In genomic region chr1:155051342-155051776, GRCh38 we compare ENCODE assay signal across 9 cellular contexts. TPM values are rescaled to one million over a fixed set of nuclear protein-coding genes. Genes with fewer than 3 reads are reported as not detected.
DNase-seq lines count a peak whose midpoint lies in the region; ATAC-seq, FAIRE-seq and TF ChIP-seq lines count a peak whose summit lies in the region.
"Had no signal": no experiment of that assay in that cellular context is flagged by ENCODE, and none has a peak within 500 bp of the region (broad histone marks: within the 10 kb centered on the region; RNA-seq: fewer than 3 reads in every experiment).

No MANE protein-coding gene starts in this region.

- H4K20me1 ChIP-seq in DOHH2 (ENCODE audit: control insufficient read depth, insufficient read depth, low read depth, low read length) (no peaks in the 10 kb centered on the region), GM12878 (ENCODE audit: control insufficient read depth, insufficient read depth) (no peaks in the 10 kb centered on the region)

- peak; percentile 17 for ATAC-seq in HG03159 (IDR thresholded peaks at IDR 0.05; ENCODE audit: unreplicated experiment)
- ATAC-seq in GM12878 = peak; percentile 6; the same call in 2 of the 3 replicates
- ATAC-seq in HG03097 (IDR thresholded peaks at IDR 0.05; ENCODE audit: low FRiP score, unreplicated experiment) = no peak

- no peak for DNase-seq in GM12878 (ENCODE audit: low read depth, low spot score)
- no peak for DNase-seq in transverse colon
- DNase-seq in HCEC 1CT = no peak
- no peak for DNase-seq in DMS53 treated with DMSO at 0.1 percent for 48 hours (lab: John Stamatoyannopoulos, UW; ENCODE audit: unreplicated experiment)

- no peak for TF ChIP-seq POLR2A in GM12878 (IDR thresholded peaks at IDR 0.05; ENCODE audit: low read depth, low read length)
- TF ChIP-seq POLR2A in transverse colon (IDR thresholded peaks at IDR 0.05) = peak; percentile 39

- H3K79me2 ChIP-seq in DOHH2 (ENCODE audit: control insufficient read depth, low read length) = peaks cover 8% of the 10 kb centered on the region
- H3K79me2 ChIP-seq in GM12878 (ENCODE audit: control insufficient read depth, insufficient read depth, low read length) = no peaks in the 10 kb centered on the region; the same call in 1 of the 2 replicates

- TF ChIP-seq RAD21 in GM12878 (IDR thresholded peaks at IDR 0.05; ENCODE audit: insufficient read depth, low read depth, low read length) (no peak), liver (IDR thresholded peaks at IDR 0.05) (no peak)

- H3K4me3 ChIP-seq in DOHH2 (ENCODE audit: low read length) (peak overlapping the region; percentile 81), GM12878 (peak overlapping the region; percentile 91), liver (ENCODE audit: low read depth in 1 of 3, low read length in 3 of 3) (peak overlapping the region; percentile 12 to 75 (median 67)), transverse colon (peak overlapping the region; percentile 53 to 72 (median 63))

- RAD21 ChIA-PET in GM12878 (lab: Charles Lee; ENCODE audit: unreplicated experiment) = interaction anchor here (0.5 to 2.7 kb wide), 15 partner anchors 8 to 1372 kb away, joined by 3 to 16 read pairs (median 4); partner anchors contain the start of genes PBXIP1 and PYGO2

- FAIRE-seq in GM12878 (lab: Jason Lieb, UNC) = no peak

- intact Hi-C loops in GM12878 (cut with micrococcal nuclease; ENCODE audit: unreplicated experiment) = no loop called here
- intact Hi-C loops in transverse colon (cut with DNase I; ENCODE audit: low total_unique reads) = no loop called here

- no peaks in the 10 kb centered on the region for H3K27me3 ChIP-seq in DOHH2 (ENCODE audit: control insufficient read depth, low read length)
- H3K27me3 ChIP-seq in GM12878 (replicated peaks in 1 of 2; ENCODE audit: control insufficient read depth in 2 of 2, insufficient read depth in 2 of 2, low read length in 1 of 2) = no peaks in the 10 kb centered on the region
- no peaks in the 10 kb centered on the region for H3K27me3 ChIP-seq in liver (ENCODE audit: control insufficient read depth in 4 of 4, insufficient read depth in 4 of 4, low read length in 3 of 4)
- no peaks in the 10 kb centered on the region for H3K27me3 ChIP-seq in transverse colon

- BruUV-seq in GM12878 (replicated peaks; lab: Mats Ljungman, UMichigan) = no TSS peak

- no peaks in the 10 kb centered on the region for H3K9me3 ChIP-seq in DOHH2 (ENCODE audit: control insufficient read depth, insufficient read depth, low read length)
- no peaks in the 10 kb centered on the region for H3K9me3 ChIP-seq in GM12878 (replicated peaks; ENCODE audit: control insufficient read depth, insufficient read depth, low read length)
- H3K9me3 ChIP-seq in liver (ENCODE audit: control insufficient read depth in 4 of 4, low read length in 3 of 4) = no peaks in the 10 kb centered on the region
- no peaks in the 10 kb centered on the region for H3K9me3 ChIP-seq in transverse colon

- in situ Hi-C loops in GM12878 (cut with MboI) = no loop called here
- in situ Hi-C loops in transverse colon (cut with MboI; ENCODE audit: low pct_ligation_motif_present in 1 of 4, low pct_unique_long_range_greater_than_20kb in 1 of 4, low sequenced_read_pairs in 3 of 4) = loop anchor here in 3 of 4 donors (25.0 kb wide), 1 partner anchor 89 kb away; the partner anchor contains the start of genes CKS1B (in 3 of the 3), PBXIP1 (in 3 of the 3), PYGO2 (in 3 of the 3) and SHC1 (in 3 of the 3)

- WGBS in GM12878 (ENCODE audit: insufficient coverage, insufficient replicate concordance, low lambda C conversion rate, missing lambda C conversion rate) = under 1% methylated on average over 29 of the region's 31 CpGs
- under 1% methylated on average over 31 of the region's 31 CpGs for WGBS in liver
- WGBS in transverse colon (ENCODE audit: low coverage in 1 of 2), 2 donors = 1% methylated on average over 24 of the region's 31 CpGs; no CpG with 5 or more reads in 1 of the 2 donors

- H3K4me2 ChIP-seq in DOHH2 (ENCODE audit: low read length) = peak overlapping the region; percentile 93
- peak overlapping the region; percentile 96 for H3K4me2 ChIP-seq in GM12878 (ENCODE audit: control insufficient read depth, insufficient read depth)

- TF ChIP-seq CTCF in DOHH2 (IDR thresholded peaks at IDR 0.05; ENCODE audit: low read depth, low read length, poor library complexity, severe bottlenecking) = peak; percentile 31
- TF ChIP-seq CTCF in GM12878 (IDR thresholded peaks at IDR 0.05 in 2 of 3, conservative IDR thresholded peaks at IDR 0.05 in 1 of 3; ENCODE audit: control insufficient read depth in 2 of 3, extremely low read depth in 1 of 3, insufficient read depth in 1 of 3, low read depth in 3 of 3, low read length in 3 of 3) = no peak
- no peak for TF ChIP-seq CTCF in liver (IDR thresholded peaks at IDR 0.05; ENCODE audit: low read depth, low read length, missing input control)
- TF ChIP-seq CTCF in transverse colon (IDR thresholded peaks at IDR 0.05) = no peak

- peak overlapping the region; percentile 70 for H2AFZ ChIP-seq in GM12878 (ENCODE audit: control insufficient read depth, low read depth, low read length)

- CTCF ChIA-PET in GM12878 (lab: Yijun Ruan, JAX) = interaction anchor here (0.6 to 3.7 kb wide), 21 partner anchors 8 to 491 kb away, joined by 3 to 27 read pairs (median 4); partner anchors contain the start of genes EFNA3, PBXIP1, PMVK and PYGO2

- 0 out of 2 replicates have a peak, but pooled peaks cover 3% of the 10 kb centered on the region for H3F3A ChIP-seq in DOHH2 (ENCODE audit: control insufficient read depth, insufficient read depth)

- POLR2A ChIA-PET in GM12878 (lab: Charles Lee) = interaction anchor here (0.7 to 1.7 kb wide), 5 partner anchors 34 to 111 kb away, joined by 3 to 8 read pairs (median 4); no protein-coding TSS in a partner anchor

- SMC1A ChIA-PET in GM12878 (lab: Charles Lee; ENCODE audit: uncharacterized antibody, unreplicated experiment) = interaction anchor here (0.8 to 2.4 kb wide), 4 partner anchors 8 to 108 kb away, joined by 3 to 12 read pairs (median 4); no protein-coding TSS in a partner anchor

- peak overlapping the region; percentile 65 for H3K9ac ChIP-seq in GM12878 (ENCODE audit: control insufficient read depth, insufficient read depth, low read length)
- H3K9ac ChIP-seq in liver (ENCODE audit: low read depth in 1 of 2, low read length in 2 of 2) = peak overlapping the region; percentile 46 to 50

- H3K4me1 ChIP-seq in DOHH2 (ENCODE audit: control insufficient read depth, low read length) = peaks cover 34% of the 10 kb centered on the region
- peaks cover 13% of the 10 kb centered on the region for H3K4me1 ChIP-seq in GM12878 (ENCODE audit: control insufficient read depth, insufficient read depth, low read length)
- H3K4me1 ChIP-seq in liver (ENCODE audit: control insufficient read depth in 4 of 4, insufficient read depth in 4 of 4, low read length in 3 of 4) = peaks cover 9 to 51% (median 28%) of the 10 kb centered on the region in 4 donors
- H3K4me1 ChIP-seq in transverse colon = peaks cover 15 to 41% (median 26%) of the 10 kb centered on the region in 4 donors

- no peaks in the 10 kb centered on the region for H3K9me2 ChIP-seq in DOHH2 (replicated peaks; ENCODE audit: control insufficient read depth, low read length)

- no peak for TF ChIP-seq EP300 in GM12878 (IDR thresholded peaks at IDR 0.05; ENCODE audit: borderline replicate concordance in 1 of 2, control insufficient read depth in 1 of 2, low read depth in 2 of 2, low read length in 2 of 2)
- no peak for TF ChIP-seq EP300 in transverse colon (IDR thresholded peaks at IDR 0.05; ENCODE audit: low read depth)

- H3K27ac ChIP-seq in DOHH2 (ENCODE audit: low read depth, low read length) (no peak overlapping the region), GM12878 (ENCODE audit: control insufficient read depth, insufficient read depth) (no peak overlapping the region), liver (ENCODE audit: low read depth in 1 of 2, low read length in 2 of 2) (peak overlapping the region; percentile 60 to 80), transverse colon (peak overlapping the region; percentile 91 to 99 (median 94))

- H3K36me3 ChIP-seq in DOHH2 (ENCODE audit: control insufficient read depth, low read length) (peaks cover 15% of the 10 kb centered on the region; the same call in 1 of the 2 replicates), GM12878 (ENCODE audit: control insufficient read depth in 2 of 2, insufficient read depth in 2 of 2, low read length in 1 of 2) (no peaks in the 10 kb centered on the region), liver (ENCODE audit: control insufficient read depth in 4 of 4, insufficient read depth in 3 of 4, low read depth in 1 of 4, low read length in 3 of 4) (peaks cover 0 to 3% (median under 1%) of the 10 kb centered on the region in 4 donors), transverse colon (peaks cover 0 to 19% (median 0%) of the 10 kb centered on the region in 4 donors)

RNA-seq across cellular contexts. Expression of gene ADAM15, which starts 0.2 kb away (rescaled TPM):
- total RNA-seq in GM12878 (2013; cell fraction: nucleolus; rRNA removed) = 15.4 TPM in 2 replicates
- total RNA-seq in GM12878 (2014; rRNA removed) (21.7 and 28.9 TPM in 2 replicates), GM12878 (2014; rRNA removed; fragmentation: Illumina TruSeq; extraction: Trizol) (10.5 and 13.0 TPM in 2 replicates), GM12878 (2021) (30.0 and 38.8 TPM in 2 replicates), liver (10 to 100 TPM; 10.8 to 26.8 TPM), transverse colon (100 to 1,000 TPM in 3 of 4 donors, 10 to 100 TPM in 1; 90.6 to 196 (median 115) TPM)
- 2.3 TPM for polyA plus RNA-seq in GM12878 (2011; ENCODE audit: low read depth)
- polyA plus RNA-seq in GM12878 (2011; rRNA removed) (3.1 and 6.4 TPM in 2 replicates), GM12878 (2014; fragmentation: Illumina TruSeq; extraction: Trizol) (5.7 and 11.3 TPM in 2 replicates), GM12878 (2014; fragmentation: Nextera tagmentation; extraction: Ambion mirVana) (under 1 TPM; 0.29 to 0.79 TPM), GM12878 (2014; rRNA removed) (27.8 and 29.6 TPM in 2 replicates), GM12878 (2016; fragmentation: Nextera tagmentation; extraction: Ambion mirVana) (10 to 100 TPM; 16.4 to 18.7 TPM), liver (10 to 100 TPM; 16.0 to 19.0 TPM)
- 7.8 and 11.9 TPM in 2 replicates for polyA plus RNA-seq in GM12878 (2011; cell fraction: cytosol; rRNA removed)
- polyA plus RNA-seq in GM12878 (2011; cell fraction: nucleus; rRNA removed) = 45.5 TPM in 2 replicates
- 6.3 and 9.5 TPM in 2 replicates for polyA plus RNA-seq in GM12878 (2012)
- polyA minus RNA-seq in GM12878 (2011; rRNA and poly(A)+ RNA removed) = 8.7 and 12.4 TPM in 2 replicates
- polyA minus RNA-seq in GM12878 (2011; cell fraction: cytosol; rRNA and poly(A)+ RNA removed) = 12.2 and 13.4 TPM in 2 replicates
- polyA minus RNA-seq in GM12878 (2011; cell fraction: nucleus; rRNA and poly(A)+ RNA removed) = 9.4 and 17.5 TPM in 2 replicates

RNA-seq across cellular contexts. Expression of gene EFNA4, which starts 12.2 kb away (rescaled TPM):
- total RNA-seq in GM12878 (2013; cell fraction: nucleolus; rRNA removed) = 5.7 and 6.7 TPM in 2 replicates
- total RNA-seq in GM12878 (2014; rRNA removed) = 8.7 and 14.1 TPM in 2 replicates
- total RNA-seq in GM12878 (2014; rRNA removed; fragmentation: Illumina TruSeq; extraction: Trizol) = 3.4 and 4.3 TPM in 2 replicates
- total RNA-seq in GM12878 (2021) = 5.3 and 6.3 TPM in 2 replicates
- 1.9 TPM for polyA plus RNA-seq in GM12878 (2011; ENCODE audit: low read depth)
- 3.6 and 8.4 TPM in 2 replicates for polyA plus RNA-seq in GM12878 (2011; rRNA removed)
- 11.2 and 12.9 TPM in 2 replicates for polyA plus RNA-seq in GM12878 (2011; cell fraction: cytosol; rRNA removed)
- 6.6 and 8.8 TPM in 2 replicates for polyA plus RNA-seq in GM12878 (2011; cell fraction: nucleus; rRNA removed)
- polyA plus RNA-seq in GM12878 (2012) = 4.7 and 5.6 TPM in 2 replicates
- 2.4 and 4.9 TPM in 2 replicates for polyA plus RNA-seq in GM12878 (2014; fragmentation: Illumina TruSeq; extraction: Trizol)
- 1 to 10 TPM in 1 of 2 experiments, under 1 TPM in 1; 0.52 to 1.3 TPM for polyA plus RNA-seq in GM12878 (2014; fragmentation: Nextera tagmentation; extraction: Ambion mirVana)
- 9.7 and 10.7 TPM in 2 replicates for polyA plus RNA-seq in GM12878 (2014; rRNA removed)
- 1 to 10 TPM; 3.4 to 4.7 TPM for polyA plus RNA-seq in GM12878 (2016; fragmentation: Nextera tagmentation; extraction: Ambion mirVana)
- 4.8 and 12.7 TPM in 2 replicates for polyA minus RNA-seq in GM12878 (2011; rRNA and poly(A)+ RNA removed)
- 4.7 and 5.6 TPM in 2 replicates for polyA minus RNA-seq in GM12878 (2011; cell fraction: cytosol; rRNA and poly(A)+ RNA removed)
- 3.1 and 4.1 TPM in 2 replicates for polyA minus RNA-seq in GM12878 (2011; cell fraction: nucleus; rRNA and poly(A)+ RNA removed)
- 1 to 10 TPM; 1.8 to 2.9 TPM for total RNA-seq in liver
- polyA plus RNA-seq in liver = 1 to 10 TPM; 3.6 to 4.7 TPM
- 10 to 100 TPM; 18.3 to 57.2 (median 37.2) TPM for total RNA-seq in transverse colon

RNA-seq across cellular contexts. Expression of gene DCST1, which starts 17.7 kb away (rescaled TPM):
- total RNA-seq in GM12878 (2013; cell fraction: nucleolus; rRNA removed) = not detected in 2 replicates
- total RNA-seq in GM12878 (2014; rRNA removed) = not detected in 2 replicates
- total RNA-seq in GM12878 (2014; rRNA removed; fragmentation: Illumina TruSeq; extraction: Trizol) = not detected in 2 replicates
- total RNA-seq in GM12878 (2021) = not detected in 2 replicates
- polyA plus RNA-seq in GM12878 (2011; ENCODE audit: low read depth) = not detected
- not detected in 2 replicates for polyA plus RNA-seq in GM12878 (2011; rRNA removed)
- not detected in 2 replicates for polyA plus RNA-seq in GM12878 (2011; cell fraction: cytosol; rRNA removed)
- polyA plus RNA-seq in GM12878 (2011; cell fraction: nucleus; rRNA removed) = 0.24 TPM in 1 of 2 replicates, not detected in the other
- not detected in 2 replicates for polyA plus RNA-seq in GM12878 (2012)
- not detected in 2 replicates for polyA plus RNA-seq in GM12878 (2014; fragmentation: Illumina TruSeq; extraction: Trizol)
- polyA plus RNA-seq in GM12878 (2014; fragmentation: Nextera tagmentation; extraction: Ambion mirVana) = not detected
- not detected in 2 replicates for polyA plus RNA-seq in GM12878 (2014; rRNA removed)
- not detected for polyA plus RNA-seq in GM12878 (2016; fragmentation: Nextera tagmentation; extraction: Ambion mirVana)
- polyA minus RNA-seq in GM12878 (2011; rRNA and poly(A)+ RNA removed) = not detected in 2 replicates
- not detected in 2 replicates for polyA minus RNA-seq in GM12878 (2011; cell fraction: cytosol; rRNA and poly(A)+ RNA removed)
- polyA minus RNA-seq in GM12878 (2011; cell fraction: nucleus; rRNA and poly(A)+ RNA removed) = not detected in 2 replicates
- total RNA-seq in liver = not detected
- not detected for polyA plus RNA-seq in liver
- under 1 TPM in 2 of 4 donors, not detected in 2; 0.32 to 0.41 TPM for total RNA-seq in transverse colon
- total RNA-seq: M059J had no signal

RNA-seq across cellular contexts. Expression of gene DCST2, which starts 17.8 kb away (rescaled TPM):
- total RNA-seq in GM12878 (2013; cell fraction: nucleolus; rRNA removed) = 0.37 and 0.38 TPM in 2 replicates
- not detected in 2 replicates for total RNA-seq in GM12878 (2014; rRNA removed)
- not detected in 2 replicates for total RNA-seq in GM12878 (2014; rRNA removed; fragmentation: Illumina TruSeq; extraction: Trizol)
- total RNA-seq in GM12878 (2021) = 0.36 TPM in 1 of 2 replicates, not detected in the other
- not detected for polyA plus RNA-seq in GM12878 (2011; ENCODE audit: low read depth)
- 0.10 and 0.41 TPM in 2 replicates for polyA plus RNA-seq in GM12878 (2011; rRNA removed)
- polyA plus RNA-seq in GM12878 (2011; cell fraction: cytosol; rRNA removed) = 0.12 TPM in 2 replicates
- polyA plus RNA-seq in GM12878 (2011; cell fraction: nucleus; rRNA removed) = 3.2 and 4.1 TPM in 2 replicates
- polyA plus RNA-seq in GM12878 (2012) = 0.12 and 0.18 TPM in 2 replicates
- polyA plus RNA-seq in GM12878 (2014; fragmentation: Illumina TruSeq; extraction: Trizol) = not detected in 2 replicates
- polyA plus RNA-seq in GM12878 (2014; fragmentation: Nextera tagmentation; extraction: Ambion mirVana) = not detected
- polyA plus RNA-seq in GM12878 (2014; rRNA removed) = 0.11 and 0.33 TPM in 2 replicates
- polyA plus RNA-seq in GM12878 (2016; fragmentation: Nextera tagmentation; extraction: Ambion mirVana) = not detected
- polyA minus RNA-seq in GM12878 (2011; rRNA and poly(A)+ RNA removed) = not detected in 2 replicates
- polyA minus RNA-seq in GM12878 (2011; cell fraction: cytosol; rRNA and poly(A)+ RNA removed) = not detected in 2 replicates
- 0.24 and 0.67 TPM in 2 replicates for polyA minus RNA-seq in GM12878 (2011; cell fraction: nucleus; rRNA and poly(A)+ RNA removed)
- under 1 TPM in 1 of 2 donors, not detected in 1; 0.25 TPM for total RNA-seq in liver
- polyA plus RNA-seq in liver = under 1 TPM; 0.27 to 0.53 TPM
- total RNA-seq in transverse colon = 1 to 10 TPM in 3 of 4 donors, not detected in 1; 1.9 to 4.6 (median 4.5) TPM
- total RNA-seq: M059J had no signal

RNA-seq across cellular contexts. Expression of gene EFNA3, which starts 27.3 kb away (rescaled TPM):
- 1.8 and 2.1 TPM in 2 replicates for total RNA-seq in GM12878 (2013; cell fraction: nucleolus; rRNA removed)
- total RNA-seq in GM12878 (2014; rRNA removed) (1.1 and 1.3 TPM in 2 replicates), GM12878 (2014; rRNA removed; fragmentation: Illumina TruSeq; extraction: Trizol) (0.64 and 0.67 TPM in 2 replicates), GM12878 (2021) (1.2 and 1.5 TPM in 2 replicates), liver (under 1 TPM; 0.47 to 0.75 TPM), transverse colon (1 to 10 TPM; 3.4 to 7.9 (median 7.2) TPM)
- polyA plus RNA-seq in GM12878 (2011; ENCODE audit: low read depth) = 2.6 TPM
- polyA plus RNA-seq in GM12878 (2011; rRNA removed) (2.3 and 5.4 TPM in 2 replicates), GM12878 (2014; fragmentation: Illumina TruSeq; extraction: Trizol) (0.55 and 1.00 TPM in 2 replicates), GM12878 (2014; fragmentation: Nextera tagmentation; extraction: Ambion mirVana) (under 1 TPM; 0.08 to 0.26 TPM), GM12878 (2014; rRNA removed) (1.2 and 1.7 TPM in 2 replicates), GM12878 (2016; fragmentation: Nextera tagmentation; extraction: Ambion mirVana) (1 to 10 TPM in 1 of 2 experiments, under 1 TPM in 1; 0.81 to 1.1 TPM), liver (1 to 10 TPM; 1.4 to 3.7 TPM)
- 6.2 and 7.7 TPM in 2 replicates for polyA plus RNA-seq in GM12878 (2011; cell fraction: cytosol; rRNA removed)
- 5.1 and 10.8 TPM in 2 replicates for polyA plus RNA-seq in GM12878 (2011; cell fraction: nucleus; rRNA removed)
- 3.4 and 4.9 TPM in 2 replicates for polyA plus RNA-seq in GM12878 (2012)
- 1.8 and 3.9 TPM in 2 replicates for polyA minus RNA-seq in GM12878 (2011; rRNA and poly(A)+ RNA removed)
- polyA minus RNA-seq in GM12878 (2011; cell fraction: cytosol; rRNA and poly(A)+ RNA removed) = 2.9 and 3.6 TPM in 2 replicates
- polyA minus RNA-seq in GM12878 (2011; cell fraction: nucleus; rRNA and poly(A)+ RNA removed) = 2.4 and 3.4 TPM in 2 replicates

Comparison
In these comparisons a context has a peak if more than half of its experiments do, and no peak if none do; other contexts are left out.
1. H3K27ac ChIP-seq: peak in liver (2 of 2) and transverse colon (4 of 4); none in DOHH2 (single experiment) and GM12878 (single experiment).
2. Peak in every context shown above with its lines, with median percentiles within 50 percentile points of each other: H3K4me3 ChIP-seq.